In genomic region chr3:10748040-10748439, GRCh38 we compare ENCODE assay signal across 18 cellular contexts.
A peak's percentile ranks its signal among the peaks of the same experiment; 100 is the strongest.
DNase-seq lines count a peak whose midpoint lies in the region; ATAC-seq, FAIRE-seq and TF ChIP-seq lines count a peak whose summit lies in the region.
"Had no signal": no experiment of that assay in that cellular context is flagged by ENCODE, and none has a peak within 500 bp of the region (broad histone marks: within the 10 kb centered on the region; RNA-seq: fewer than 3 reads in every experiment).

No MANE protein-coding gene starts in this region.

- intact Hi-C loops in GM12878 (cut with micrococcal nuclease; ENCODE audit: unreplicated experiment) = no loop called here

- no peak overlapping the region for H3K9ac ChIP-seq in GM12878 (ENCODE audit: control insufficient read depth, insufficient read depth, low read length)
- H3K9ac ChIP-seq: BLaER1 treated with 17β-estradiol and CSF1 and Interleukin-3, amounts not matched to agents 10 nM and 100 nM; GM23248 had no signal

- no peaks in the 10 kb centered on the region for H3K4me1 ChIP-seq in GM12878 (ENCODE audit: control insufficient read depth, insufficient read depth, low read length)

- H3K4me3 ChIP-seq in GM12878 = no peak overlapping the region
- H3K4me3 ChIP-seq in foreskin fibroblast (ENCODE audit: low read depth in 1 of 2, low read length in 2 of 2) = no peak overlapping the region
- H3K4me3 ChIP-seq: BLaER1 treated with 17β-estradiol and CSF1 and Interleukin-3, amounts not matched to agents 10 nM and 100 nM; GM23248 had no signal

- TF ChIP-seq RAD21 in GM12878 (IDR thresholded peaks at IDR 0.05; ENCODE audit: insufficient read depth, low read depth, low read length) = no peak

- no peak overlapping the region for H2AFZ ChIP-seq in GM12878 (ENCODE audit: control insufficient read depth, low read depth, low read length)
- H2AFZ ChIP-seq: GM23248 had no signal

- no peak for TF ChIP-seq POLR2A in GM12878 (IDR thresholded peaks at IDR 0.05; ENCODE audit: low read depth, low read length)

- H3K4me3 Mint-ChIP-seq in activated CD8-positive, alpha-beta memory T cell treated with anti-CD3 and anti-CD28 coated beads, Interleukin-2, amount 10 ng/mL, durations not matched to agents 7 days and 5 days = no peak overlapping the region
- H3K4me3 Mint-ChIP-seq: B cell; CD8-positive, alpha-beta T cell had no signal

- peaks cover 7% of the 10 kb centered on the region for H3K27me3 Mint-ChIP-seq in activated CD8-positive, alpha-beta memory T cell treated with anti-CD3 and anti-CD28 coated beads, Interleukin-2, amount 10 ng/mL, durations not matched to agents 7 days and 5 days

- in situ Hi-C loops in GM12878 (cut with MboI) = no loop called here

- CTCF ChIA-PET in activated CD8-positive, alpha-beta memory T cell treated with anti-CD3 and anti-CD28 coated beads, Interleukin-2, amount 10 ng/mL, durations not matched to agents 7 days and 5 days (lab: Charles Lee) = interaction anchor here (0.7 to 1.3 kb wide), 3 partner anchors 8 to 10 kb away, joined by 3 to 4 read pairs (median 4); no protein-coding TSS in a partner anchor
- CTCF ChIA-PET in GM12878 (lab: Yijun Ruan, JAX) = interaction anchor here (0.9 to 3.0 kb wide), 3 partner anchors 9 to 11 kb away, joined by 3 to 16 read pairs (median 15); no protein-coding TSS in a partner anchor

- H3K27ac Mint-ChIP-seq in activated CD8-positive, alpha-beta memory T cell treated with anti-CD3 and anti-CD28 coated beads, Interleukin-2, amount 10 ng/mL, durations not matched to agents 7 days and 5 days = no peak overlapping the region
- H3K27ac Mint-ChIP-seq: B cell; CD8-positive, alpha-beta T cell had no signal

- H3K36me3 ChIP-seq in GM12878 (ENCODE audit: control insufficient read depth in 2 of 2, insufficient read depth in 2 of 2, low read length in 1 of 2) = no peaks in the 10 kb centered on the region
- H3K36me3 ChIP-seq: BLaER1 treated with 17β-estradiol and CSF1 and Interleukin-3, amounts not matched to agents 10 nM and 100 nM had no signal

- no peak overlapping the region for H3K4me2 ChIP-seq in GM12878 (ENCODE audit: control insufficient read depth, insufficient read depth)
- H3K4me2 ChIP-seq: BLaER1 treated with 17β-estradiol and CSF1 and Interleukin-3, amounts not matched to agents 10 nM and 100 nM had no signal

- FAIRE-seq in GM12878 (lab: Jason Lieb, UNC) = no peak
- FAIRE-seq: G401.6, GM12892, GM18507, H54, HTR-8/SVneo had no signal

- H3K9me3 ChIP-seq in GM12878 (replicated peaks; ENCODE audit: control insufficient read depth, insufficient read depth, low read length) = no peaks in the 10 kb centered on the region
- H3K9me3 ChIP-seq: BLaER1 treated with 17β-estradiol and CSF1 and Interleukin-3, amounts not matched to agents 10 nM and 100 nM had no signal

- RAD21 ChIA-PET in GM12878 (lab: Charles Lee; ENCODE audit: unreplicated experiment) = interaction anchor here (1.1 kb wide), 1 partner anchor 10 kb away, joined by 3 read pairs; no protein-coding TSS in a partner anchor

- no TSS peak for BruUV-seq in GM12878 (replicated peaks; lab: Mats Ljungman, UMichigan)

- no peaks in the 10 kb centered on the region; a peak in 2 of 4 replicates for H3K27me3 ChIP-seq in GM12878 (replicated peaks in 1 of 2; ENCODE audit: control insufficient read depth in 2 of 2, insufficient read depth in 2 of 2, low read length in 1 of 2)
- H3K27me3 ChIP-seq: BLaER1 treated with 17β-estradiol and CSF1 and Interleukin-3, amounts not matched to agents 10 nM and 100 nM had no signal

- no peaks in the 10 kb centered on the region for H3K4me1 Mint-ChIP-seq in activated CD8-positive, alpha-beta memory T cell treated with anti-CD3 and anti-CD28 coated beads, Interleukin-2, amount 10 ng/mL, durations not matched to agents 7 days and 5 days
- H3K4me1 Mint-ChIP-seq: B cell, IgD-negative memory B cell had no signal

- WGBS in GM12878 (ENCODE audit: insufficient coverage, insufficient replicate concordance, low lambda C conversion rate, missing lambda C conversion rate) = 0% methylated on average over 1 of the region's 1 CpG

- no peak for ATAC-seq in activated CD8-positive, alpha-beta memory T cell treated with anti-CD3 and anti-CD28 coated beads, Interleukin-2, amount 10 ng/mL, durations not matched to agents 7 days and 5 days
- ATAC-seq in GM12878 = no peak
- ATAC-seq in HG03342 (IDR thresholded peaks at IDR 0.05; ENCODE audit: unreplicated experiment) = no peak
- ATAC-seq: CD8-positive, alpha-beta T cell had no signal

- no peaks in the 10 kb centered on the region for H3K36me3 Mint-ChIP-seq in activated CD8-positive, alpha-beta memory T cell treated with anti-CD3 and anti-CD28 coated beads, Interleukin-2, amount 10 ng/mL, durations not matched to agents 7 days and 5 days
- H3K36me3 Mint-ChIP-seq: CD8-positive, alpha-beta T cell; IgD-negative memory B cell had no signal

- H3K79me2 ChIP-seq in GM12878 (ENCODE audit: control insufficient read depth, insufficient read depth, low read length) = no peaks in the 10 kb centered on the region

- peak; percentile 2 for DNase-seq in activated CD8-positive, alpha-beta memory T cell treated with anti-CD3 and anti-CD28 coated beads, Interleukin-2, amount 10 ng/mL, durations not matched to agents 7 days and 5 days
- DNase-seq in activated CD8-positive, alpha-beta memory T cell treated with anti-CD3 and anti-CD28 coated beads for 24 hours = no peak
- no peak for DNase-seq in GM12878 (ENCODE audit: low read depth, low spot score)
- peak; percentile 32 for DNase-seq in islet precursor cell
- no peak for DNase-seq in foreskin fibroblast
- DNase-seq: Calu3; CD8-positive, alpha-beta T cell; GM23248; HCEC 1CT had no signal

- POLR2A ChIA-PET in GM12878 (lab: Charles Lee) = no interaction called here

- no peak for TF ChIP-seq CTCF in GM12878 (IDR thresholded peaks at IDR 0.05 in 2 of 3, conservative IDR thresholded peaks at IDR 0.05 in 1 of 3; ENCODE audit: control insufficient read depth in 2 of 3, extremely low read depth in 1 of 3, insufficient read depth in 1 of 3, low read depth in 3 of 3, low read length in 3 of 3)
- no peak for TF ChIP-seq CTCF in foreskin fibroblast (IDR thresholded peaks at IDR 0.05; ENCODE audit: low read depth, low read length)

- H3K9me3 Mint-ChIP-seq in activated CD8-positive, alpha-beta memory T cell treated with anti-CD3 and anti-CD28 coated beads, Interleukin-2, amount 10 ng/mL, durations not matched to agents 7 days and 5 days (ENCODE audit: low read depth) = no peaks in the 10 kb centered on the region
- H3K9me3 Mint-ChIP-seq: CD8-positive, alpha-beta T cell; IgD-negative memory B cell had no signal

- SMC1A ChIA-PET in GM12878 (lab: Charles Lee; ENCODE audit: uncharacterized antibody, unreplicated experiment) = no interaction called here

- no peaks in the 10 kb centered on the region for H4K20me1 ChIP-seq in GM12878 (ENCODE audit: control insufficient read depth, insufficient read depth)
- H4K20me1 ChIP-seq: BLaER1 treated with 17β-estradiol and CSF1 and Interleukin-3, amounts not matched to agents 10 nM and 100 nM had no signal

- no peak overlapping the region for H3K27ac ChIP-seq in GM12878 (ENCODE audit: control insufficient read depth, insufficient read depth)
- H3K27ac ChIP-seq: BLaER1 treated with 17β-estradiol and CSF1 and Interleukin-3, amounts not matched to agents 10 nM and 100 nM; GM23248 had no signal

- no peak for TF ChIP-seq EP300 in GM12878 (IDR thresholded peaks at IDR 0.05; ENCODE audit: borderline replicate concordance in 1 of 2, control insufficient read depth in 1 of 2, low read depth in 2 of 2, low read length in 2 of 2)

TF ChIP-seq in GM12878, 131 proteins besides CTCF, POLR2A, EP300 and RAD21:
- peak; percentile 82 for TF ChIP-seq ZBTB40 (IDR thresholded peaks at IDR 0.05; ENCODE audit: borderline replicate concordance)
- TF ChIP-seq IRF4 (IDR thresholded peaks at IDR 0.05; ENCODE audit: low read depth, low read length) = no peak
TF ChIP-seq in GM12878: peak in this region for 1.

Comparison
In these comparisons a context has a peak if more than half of its experiments do, and no peak if none do; other contexts are left out.
1. DNase-seq: peak in activated CD8-positive, alpha-beta memory T cell treated with anti-CD3 and anti-CD28 coated beads, Interleukin-2, amount 10 ng/mL, durations not matched to agents 7 days and 5 days (single experiment) and islet precursor cell (single experiment); none in activated CD8-positive, alpha-beta memory T cell treated with anti-CD3 and anti-CD28 coated beads for 24 hours (single experiment), GM12878 (single experiment) and foreskin fibroblast (0 of 2).